Comparison of ENCODE assay signal across 35 cellular contexts in the genomic region with DNA sequence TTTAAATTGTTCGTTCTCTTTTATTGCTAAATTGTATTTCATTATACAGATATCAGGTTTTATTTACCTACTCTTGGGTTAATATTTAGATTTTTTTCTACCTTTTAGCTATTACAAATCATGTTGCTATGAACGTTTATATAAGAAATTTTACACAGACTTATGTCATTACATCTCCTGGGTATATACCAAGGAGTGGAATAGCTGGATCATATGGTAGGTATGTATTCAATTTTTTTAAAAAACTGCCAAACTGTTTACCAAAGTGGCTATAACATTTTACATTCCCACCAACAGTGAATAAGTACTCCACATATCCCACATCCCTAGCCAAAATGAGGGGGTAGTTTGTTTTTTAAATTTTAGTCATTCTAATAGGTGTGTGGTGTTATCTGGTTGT.
"Had no signal": no experiment of that assay in that cellular context is flagged by ENCODE, and none has a peak within 500 bp of the region (broad histone marks: within the 10 kb centered on the region; RNA-seq: fewer than 3 reads in every experiment).

No MANE protein-coding gene starts in this region.

- H3K36me3 ChIP-seq: MG63 had no signal

- H3K9me3 ChIP-seq: MG63 had no signal

- H3K27me3 ChIP-seq: MG63 had no signal

- H3K4me3 ChIP-seq: MG63 had no signal

- DNase-seq: Karpas-422, Kasumi-1, MG63, MM.1S, MV-4-11, NCI-H1048, NCI-H1092, NCI-H1092 treated with DMSO at 0.1 percent for 48 hours, NCI-H1105, NCI-H1105 treated with DMSO at 0.1 percent for 48 hours, NCI-H1417, NCI-H1417 treated with DMSO at 0.1 percent for 48 hours, NCI-H1436, NCI-H1436 treated with DMSO at 0.1 percent for 48 hours, NCI-H146, NCI-H1694, NCI-H1694 treated with DMSO at 0.1 percent for 48 hours, NCI-H187, NCI-H187 treated with DMSO at 0.1 percent for 48 hours, NCI-H1930, NCI-H2029, NCI-H2029 treated with DMSO at 0.1 percent for 48 hours, NCI-H2081, NCI-H2081 treated with DMSO at 0.1 percent for 48 hours, NCI-H2107, NCI-H2171, NCI-H2171 treated with DMSO at 0.1 percent for 48 hours, NCI-H2227 treated with DMSO at 0.1 percent for 48 hours, NCI-H226, NCI-H345, NCI-H446, NCI-H446 treated with DMSO at 0.1 percent for 48 hours, NCI-H510A, NCI-H510A treated with DMSO at 0.1 percent for 48 hours, NCI-H524 had no signal
